Comparison of ENCODE assay signal across 8 cellular contexts in the genomic region with DNA sequence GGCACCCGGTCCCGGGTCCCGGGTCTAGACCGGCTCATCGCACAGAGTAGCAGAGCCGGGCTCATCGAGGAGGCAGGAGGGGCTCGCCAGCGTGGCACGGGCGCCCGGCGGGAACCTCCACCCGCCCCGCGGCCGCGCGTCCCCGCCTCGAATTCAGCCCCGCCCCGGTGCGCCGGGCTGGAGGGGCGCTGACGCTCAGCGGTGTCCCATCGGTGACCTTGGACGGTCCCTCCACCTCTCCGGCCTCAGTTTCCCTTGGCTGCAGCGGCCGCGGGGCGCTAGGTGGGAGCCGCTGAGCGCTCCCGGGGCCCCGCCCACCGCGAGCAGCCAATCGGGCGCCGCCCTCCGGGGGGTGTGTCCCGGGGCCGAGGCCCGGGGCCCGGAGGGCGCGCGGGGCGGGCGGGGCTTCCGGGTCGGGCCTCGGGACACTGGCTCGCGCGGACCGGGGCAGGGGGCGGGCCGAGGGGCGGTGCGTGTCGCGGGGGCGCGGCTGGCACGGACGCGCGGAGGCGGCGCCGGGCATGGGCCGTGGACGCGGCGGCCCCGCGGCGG. TPM values are rescaled to one million over a fixed set of nuclear protein-coding genes. Genes with fewer than 3 reads are reported as not detected.
DNase-seq lines count a peak whose midpoint lies in the region; ATAC-seq, FAIRE-seq and TF ChIP-seq lines count a peak whose summit lies in the region.

TSS of gene PPARA (plus strand) at position 529 of the 552 bp plus-strand sequence. CDS start 47,858 bp downstream, outside the sequence.

- H3K4me1 Mint-ChIP-seq in dendritic cell treated with granulocyte-macrophage colony-stimulating factor and Interleukin-4, amounts not matched to agents 40 ng/mL and 50 ng/mL, for 4 days (ENCODE audit: low read depth): peaks cover 22% of the 10 kb centered on the region

- DNase-seq in NCI-H524 (lab: John Stamatoyannopoulos, UW) (peak; percentile 51 to 84), NCI-H524 treated with DMSO at 0.1 percent for 48 hours (lab: John Stamatoyannopoulos, UW) (no peak), NCI-H226 (peak; percentile 34), HepG2 (ENCODE audit: low spot score) (peak; percentile 46)
- DNase-seq in activated CD4-positive, alpha-beta T cell treated with anti-CD3 and anti-CD28 coated beads, Interleukin-2, amount 50 U/mL, for 48 hours: peak; percentile 90
- DNase-seq in stimulated activated CD4-positive, alpha-beta T cell treated with anti-CD3 and anti-CD28 coated beads, Interleukin-2, amount 100 ng/mL, for 48 hours: peak; percentile 77 to 83

- TF ChIP-seq RAD21 in HepG2 (CRISPR knock-in tag; IDR thresholded peaks at IDR 0.05): 0 out of 2 replicates have a peak, but pooled peaks have one; percentile 19

- H3K27ac Mint-ChIP-seq in dendritic cell treated with granulocyte-macrophage colony-stimulating factor and Interleukin-4, amounts not matched to agents 40 ng/mL and 50 ng/mL, for 4 days: peak within 1 kb of the TSS; percentile 79

- no peaks in the 10 kb centered on the region for H4K20me1 ChIP-seq in HepG2 (ENCODE audit: insufficient read depth, low read length)

- in situ Hi-C loops in HepG2 (cut with HindIII; ENCODE audit: extremely low pct_ligation_motif_present, low pct_unique_long_range_greater_than_20kb): loop anchor here (25.0 kb wide), 1 partner anchor 387 kb away; the partner anchor contains the start of gene CELSR1

- CTCF ChIA-PET in HepG2 (lab: Yijun Ruan, JAX; ENCODE audit: low intra/inter-chr PET ratio, low total read pairs): no interaction called here

- no peak for TF ChIP-seq EP300 in HepG2 (IDR thresholded peaks at IDR 0.05; ENCODE audit: low read depth in 2 of 2, low read length in 2 of 2)
- TF ChIP-seq EP300 in HepG2 (CRISPR knock-in tag; IDR thresholded peaks at IDR 0.05; ENCODE audit: borderline replicate concordance): no peak

- H2AFZ ChIP-seq in HepG2 (ENCODE audit: low read length): no peak within 1 kb of the TSS

- WGBS in HepG2 (ENCODE audit: low lambda C conversion rate): 0% methylated on average over 2 of the region's 83 CpGs

- H3K36me3 ChIP-seq in HepG2 (replicated peaks in 1 of 2; ENCODE audit: control insufficient read depth in 1 of 2, insufficient read depth in 2 of 2, low read length in 2 of 2): peaks cover 0 to 4% of the 10 kb centered on the region in 2 experiments; a peak in 2 of 5 replicates

- H3K4me2 ChIP-seq in HepG2 (ENCODE audit: low read depth, low read length): peak within 1 kb of the TSS; percentile 96

- no peaks in the 10 kb centered on the region for H3K9me3 Mint-ChIP-seq in dendritic cell treated with granulocyte-macrophage colony-stimulating factor and Interleukin-4, amounts not matched to agents 40 ng/mL and 50 ng/mL, for 4 days

- peak; percentile 56 for ATAC-seq in HG02938 (IDR thresholded peaks at IDR 0.05; ENCODE audit: unreplicated experiment)
- peak; percentile 45 for ATAC-seq in HepG2

- peaks cover 31% of the 10 kb centered on the region for H3K36me3 Mint-ChIP-seq in dendritic cell treated with granulocyte-macrophage colony-stimulating factor and Interleukin-4, amounts not matched to agents 40 ng/mL and 50 ng/mL, for 4 days (ENCODE audit: low read depth)

- H3K27ac ChIP-seq in HepG2 (ENCODE audit: extremely low read length, insufficient read depth, low read length): peak within 1 kb of the TSS; percentile 77

- POLR2A ChIA-PET in HepG2 (lab: Yijun Ruan, JAX): interaction anchor here (0.9 to 4.9 kb wide), 6 partner anchors 10 to 186 kb away, joined by 3 to 54 read pairs (median 6); partner anchors contain the start of genes TRMU and TTC38

- H3K4me3 ChIP-seq in HepG2 (replicated peaks in 1 of 3; ENCODE audit: insufficient read depth in 1 of 3, low read depth in 2 of 3, low read length in 3 of 3): peak within 1 kb of the TSS; percentile 89 to 96 (median 95)

- no TSS peak for BruUV-seq in HepG2 (replicated peaks; lab: Mats Ljungman, UMichigan)

- intact Hi-C loops in dendritic cell treated with granulocyte-macrophage colony-stimulating factor and Interleukin-4, amounts not matched to agents 40 ng/mL and 50 ng/mL, for 4 days (cut with micrococcal nuclease): loop anchor here (2.0 to 10.0 kb wide), 2 partner anchors 95 to 119 kb away; partner anchors contain the start of gene TTC38
- intact Hi-C loops in HepG2 (cut with micrococcal nuclease; ENCODE audit: unreplicated experiment): no loop called here

- peaks cover 8% of the 10 kb centered on the region for H3K79me2 ChIP-seq in HepG2 (ENCODE audit: insufficient read depth, low read length)

- H3K9ac ChIP-seq in HepG2 (ENCODE audit: insufficient read depth, low read depth, low read length): peak within 1 kb of the TSS; percentile 91

- H3K4me3 Mint-ChIP-seq in dendritic cell treated with granulocyte-macrophage colony-stimulating factor and Interleukin-4, amounts not matched to agents 40 ng/mL and 50 ng/mL, for 4 days: peak within 1 kb of the TSS; percentile 88

- no peaks in the 10 kb centered on the region for H3K27me3 ChIP-seq in HepG2 (ENCODE audit: control insufficient read depth in 1 of 2, insufficient read depth in 2 of 2, low read length in 2 of 2)

- TF ChIP-seq POLR2A in HepG2 (IDR thresholded peaks at IDR 0.05; ENCODE audit: insufficient read depth in 1 of 2, low read depth in 2 of 2, low read length in 2 of 2): no peak

- H3K4me1 ChIP-seq in HepG2 (ENCODE audit: insufficient read depth, low read length): peaks cover 49% of the 10 kb centered on the region

- H3K9me3 ChIP-seq in HepG2 (ENCODE audit: low read length): no peaks in the 10 kb centered on the region

- H3K27me3 Mint-ChIP-seq in dendritic cell treated with granulocyte-macrophage colony-stimulating factor and Interleukin-4, amounts not matched to agents 40 ng/mL and 50 ng/mL, for 4 days: peaks cover 40% of the 10 kb centered on the region

- FAIRE-seq in HepG2 (lab: Jason Lieb, UNC): no peak

- no peak for TF ChIP-seq CTCF in HepG2 (CRISPR knock-in tag; IDR thresholded peaks at IDR 0.05)

TF ChIP-seq in HepG2, 621 proteins besides CTCF, POLR2A, EP300 and RAD21 (continues in another document):
- TF ChIP-seq REPIN1 (CRISPR knock-in tag; IDR thresholded peaks at IDR 0.05; ENCODE audit: borderline replicate concordance, low read depth) (no peak), ZFP36 (IDR thresholded peaks at IDR 0.05; ENCODE audit: borderline replicate concordance, low read depth, low read length, partially characterized antibody) (no peak), NONO (IDR thresholded peaks at IDR 0.05) (no peak), NONO (CRISPR knock-in tag; conservative IDR thresholded peaks at IDR 0.05) (no peak), ARNT (IDR thresholded peaks at IDR 0.05) (no peak), NR2F1 (CRISPR knock-in tag; IDR thresholded peaks at IDR 0.05) (no peak), KMT2B (CRISPR knock-in tag; IDR thresholded peaks at IDR 0.05) (no peak), SIX4 (CRISPR knock-in tag; IDR thresholded peaks at IDR 0.05) (no peak), ZNF513 (CRISPR knock-in tag; conservative IDR thresholded peaks at IDR 0.05) (no peak), RNF2 (conservative IDR thresholded peaks at IDR 0.05; ENCODE audit: low read depth) (no peak)
- TF ChIP-seq, protein P1, sequence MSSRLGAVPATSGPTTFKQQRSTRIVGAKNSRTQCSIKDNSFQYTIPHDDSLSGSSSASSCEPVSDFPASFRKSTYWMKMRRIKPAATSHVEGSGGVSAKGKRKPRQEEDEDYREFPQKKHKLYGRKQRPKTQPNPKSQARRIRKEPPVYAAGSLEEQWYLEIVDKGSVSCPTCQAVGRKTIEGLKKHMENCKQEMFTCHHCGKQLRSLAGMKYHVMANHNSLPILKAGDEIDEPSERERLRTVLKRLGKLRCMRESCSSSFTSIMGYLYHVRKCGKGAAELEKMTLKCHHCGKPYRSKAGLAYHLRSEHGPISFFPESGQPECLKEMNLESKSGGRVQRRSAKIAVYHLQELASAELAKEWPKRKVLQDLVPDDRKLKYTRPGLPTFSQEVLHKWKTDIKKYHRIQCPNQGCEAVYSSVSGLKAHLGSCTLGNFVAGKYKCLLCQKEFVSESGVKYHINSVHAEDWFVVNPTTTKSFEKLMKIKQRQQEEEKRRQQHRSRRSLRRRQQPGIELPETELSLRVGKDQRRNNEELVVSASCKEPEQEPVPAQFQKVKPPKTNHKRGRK (CRISPR knock-in tag; IDR thresholded peaks at IDR 0.05): no peak

RNA-seq across cellular contexts. Expression of gene PPARA, which starts in this region (rescaled TPM):
- 24.7 and 32.0 TPM in 2 replicates for total RNA-seq in HepG2 (2016; rRNA removed; fragmentation: Illumina TruSeq; extraction: Trizol)
- total RNA-seq in HepG2 (2016; cell fraction: cytosol; rRNA removed; fragmentation: Illumina TruSeq; extraction: Trizol; ENCODE audit: low read depth): 25.2 and 27.4 TPM in 2 replicates
- 25.2 and 26.2 TPM in 2 replicates for total RNA-seq in HepG2 (2016; cell fraction: insoluble cytoplasmic fraction; rRNA removed; fragmentation: Illumina TruSeq; extraction: Trizol)
- 42.1 and 44.8 TPM in 2 replicates for total RNA-seq in HepG2 (2016; cell fraction: membrane; rRNA removed; fragmentation: Illumina TruSeq; extraction: Trizol)
- total RNA-seq in HepG2 (2016; cell fraction: nucleus; rRNA removed; fragmentation: Illumina TruSeq; extraction: Trizol): 16.8 and 21.1 TPM in 2 replicates
- polyA plus RNA-seq in HepG2 (2011; rRNA removed): 16.6 and 18.2 TPM in 2 replicates
- polyA plus RNA-seq in HepG2 (2011; cell fraction: cytosol; rRNA removed): 14.0 and 14.5 TPM in 2 replicates
- polyA plus RNA-seq in HepG2 (2011; cell fraction: nucleus; rRNA removed): 11.7 and 12.6 TPM in 2 replicates
- 20.9 and 22.5 TPM in 2 replicates for polyA plus RNA-seq in HepG2 (2012)
- 26.1 and 26.5 TPM in 2 replicates for polyA plus RNA-seq in HepG2 (2016; cell fraction: cytosol; fragmentation: Illumina TruSeq; extraction: Trizol; ENCODE audit: low read depth)
- polyA plus RNA-seq in HepG2 (2016; cell fraction: insoluble cytoplasmic fraction; fragmentation: Illumina TruSeq; extraction: Trizol; ENCODE audit: low read depth): 15.3 and 15.6 TPM in 2 replicates
- polyA plus RNA-seq in HepG2 (2016; cell fraction: membrane; fragmentation: Illumina TruSeq; extraction: Trizol; ENCODE audit: low read depth): 29.1 and 30.3 TPM in 2 replicates
- polyA plus RNA-seq in HepG2 (2016; cell fraction: nucleus; fragmentation: Illumina TruSeq; extraction: Trizol; ENCODE audit: insufficient read depth, low read depth): 21.2 and 21.4 TPM in 2 replicates
- 7.8 and 47.2 TPM in 2 replicates for polyA minus RNA-seq in HepG2 (2011; rRNA and poly(A)+ RNA removed; ENCODE audit: low replicate concordance)
- polyA minus RNA-seq in HepG2 (2011; cell fraction: cytosol; rRNA and poly(A)+ RNA removed): 23.7 and 30.1 TPM in 2 replicates
- polyA minus RNA-seq in HepG2 (2011; cell fraction: nucleus; rRNA and poly(A)+ RNA removed): 30.8 and 34.2 TPM in 2 replicates
